In the genomic region with DNA sequence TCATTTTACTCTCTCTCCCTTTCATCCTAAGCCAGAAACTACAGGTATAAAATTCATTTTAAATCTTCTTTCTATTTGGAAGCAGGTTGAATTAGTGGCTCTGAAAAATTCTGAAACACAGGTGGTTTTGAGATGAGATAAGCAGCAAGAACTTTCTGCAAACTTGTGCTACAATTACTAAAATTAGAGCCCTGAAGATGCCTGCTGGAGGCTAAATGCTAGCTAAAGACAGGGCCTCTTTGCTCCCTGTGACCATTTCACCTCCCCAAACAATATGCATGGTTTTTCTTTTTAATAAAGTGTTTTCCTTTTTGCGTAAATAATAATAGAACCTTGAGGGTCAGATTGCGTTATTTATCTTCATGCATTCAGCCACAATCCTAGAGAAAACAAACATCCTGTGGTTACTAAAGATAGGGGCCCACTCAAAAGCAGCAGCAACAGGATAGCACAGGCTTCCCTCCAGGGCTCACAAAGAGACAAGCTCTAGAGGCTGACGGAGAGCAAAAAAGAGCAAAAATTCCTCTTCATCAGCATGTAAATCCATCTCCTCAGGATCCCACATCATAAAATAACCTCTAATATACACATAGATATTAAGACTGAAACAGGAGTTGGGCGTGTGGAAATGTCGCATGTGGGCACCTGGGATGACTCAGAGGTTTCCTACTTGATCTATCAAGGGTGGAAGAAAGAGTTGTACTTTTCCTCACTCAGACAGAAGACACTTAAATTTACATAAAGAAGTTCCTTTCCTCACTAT, we compare ENCODE assay signal across 8 cellular contexts. TPM values are rescaled to one million over a fixed set of nuclear protein-coding genes. Genes with fewer than 3 reads are reported as not detected.
A peak's percentile ranks its signal among the peaks of the same experiment; 100 is the strongest.
DNase-seq lines count a peak whose midpoint lies in the region; ATAC-seq, FAIRE-seq and TF ChIP-seq lines count a peak whose summit lies in the region.
"Had no signal": no experiment of that assay in that cellular context is flagged by ENCODE, and none has a peak within 500 bp of the region (broad histone marks: within the 10 kb centered on the region; RNA-seq: fewer than 3 reads in every experiment).

No MANE protein-coding gene starts in this region.

- POLR2A ChIA-PET in endothelial cell of umbilical vein (lab: Charles Lee): no interaction called here

- H3K27ac ChIP-seq in endothelial cell of umbilical vein (ENCODE audit: insufficient read depth, low read depth, low read length): peak overlapping the region; percentile 6

- peaks cover 7% of the 10 kb centered on the region for H3K9me3 Mint-ChIP-seq in type B pancreatic cell

- no TSS peak for BruUV-seq in endothelial cell of umbilical vein (replicated peaks; lab: Mats Ljungman, UMichigan)

- intact Hi-C loops in endothelial cell of umbilical vein (cut with micrococcal nuclease): no loop called here

- CTCF ChIA-PET in endothelial cell of umbilical vein (lab: Charles Lee): no interaction called here

- H3K4me3 Mint-ChIP-seq in type B pancreatic cell: no peak overlapping the region

- no peaks in the 10 kb centered on the region for H3K9me1 ChIP-seq in endothelial cell of umbilical vein (replicated peaks; ENCODE audit: control insufficient read depth, extremely low read depth, insufficient read depth, low read length)

- DNase-seq in NAMALWA (ENCODE audit: low spot score) (peak; percentile 51), endothelial cell of umbilical vein (ENCODE audit: low read depth, low spot score) (peak; percentile 40), superior temporal gyrus (ENCODE audit: extremely low spot score) (no peak), type B pancreatic cell (ENCODE audit: extremely low spot score, unreplicated experiment) (no peak)

- H3K4me1 Mint-ChIP-seq in type B pancreatic cell (ENCODE audit: unreplicated experiment): peaks cover 20% of the 10 kb centered on the region

- H3K27me3 Mint-ChIP-seq in type B pancreatic cell: no peaks in the 10 kb centered on the region

- FAIRE-seq in endothelial cell of umbilical vein (lab: Jason Lieb, UNC): no peak
- FAIRE-seq: keratinocyte had no signal

- no peaks in the 10 kb centered on the region for H3K79me2 ChIP-seq in endothelial cell of umbilical vein (ENCODE audit: control insufficient read depth, insufficient read depth, low read length)

- no peaks in the 10 kb centered on the region for H3K36me3 ChIP-seq in endothelial cell of umbilical vein (ENCODE audit: control insufficient read depth in 2 of 2, extremely low read depth in 1 of 2, insufficient read depth in 2 of 2, low read length in 2 of 2)

- no peaks in the 10 kb centered on the region for H3K36me3 Mint-ChIP-seq in type B pancreatic cell

- H3K27ac Mint-ChIP-seq in type B pancreatic cell: no peak overlapping the region

- dilution Hi-C loops in endothelial cell of umbilical vein (cut with MboI; ENCODE audit: extremely low pct_ligation_motif_present, low sequenced_read_pairs): no loop called here

- no peak overlapping the region for H2AFZ ChIP-seq in endothelial cell of umbilical vein (ENCODE audit: low read depth, low read length)

- H3K9ac ChIP-seq in endothelial cell of umbilical vein (replicated peaks; ENCODE audit: extremely low read depth, insufficient read depth, low read length): no peak overlapping the region

- peaks cover 20% of the 10 kb centered on the region for H3K4me1 ChIP-seq in endothelial cell of umbilical vein (ENCODE audit: control insufficient read depth, extremely low read depth, insufficient read depth, low read length)

- no peak for TF ChIP-seq POLR2A in endothelial cell of umbilical vein (IDR thresholded peaks at IDR 0.05; ENCODE audit: low read depth, low read length)

- no peaks in the 10 kb centered on the region for H4K20me1 ChIP-seq in endothelial cell of umbilical vein (replicated peaks; ENCODE audit: control insufficient read depth, extremely low read depth, insufficient read depth, low read length)

- TF ChIP-seq CTCF in endothelial cell of umbilical vein (IDR thresholded peaks at IDR 0.05; ENCODE audit: extremely low read depth in 1 of 2, insufficient read depth in 1 of 2, low read depth in 1 of 2, low read length in 2 of 2): no peak
- TF ChIP-seq CTCF in type B pancreatic cell (conservative IDR thresholded peaks at IDR 0.05): no peak

- peak overlapping the region; percentile 60 for H3K4me2 ChIP-seq in endothelial cell of umbilical vein (ENCODE audit: insufficient read depth, low read length)

- H3K4me3 ChIP-seq in endothelial cell of umbilical vein (replicated peaks in 1 of 3; ENCODE audit: insufficient read depth in 1 of 3, low read depth in 1 of 3, low read length in 3 of 3): peak overlapping the region in 1 of 3 experiments; percentile 10

- no peaks in the 10 kb centered on the region for H3K27me3 ChIP-seq in endothelial cell of umbilical vein (ENCODE audit: control insufficient read depth in 2 of 2, insufficient read depth in 2 of 2, low read length in 2 of 2)

- H3K9me3 ChIP-seq in endothelial cell of umbilical vein (replicated peaks; ENCODE audit: control insufficient read depth, insufficient read depth, low read length): no peaks in the 10 kb centered on the region

- ATAC-seq in GM18858 (IDR thresholded peaks at IDR 0.05; ENCODE audit: unreplicated experiment) (peak; percentile 44), GM21786 (IDR thresholded peaks at IDR 0.05; ENCODE audit: unreplicated experiment) (peak; percentile 47), HG03571 (IDR thresholded peaks at IDR 0.05; ENCODE audit: unreplicated experiment) (no peak)

TF ChIP-seq in endothelial cell of umbilical vein, 7 proteins besides CTCF, POLR2A, EP300 and RAD21:
- TF ChIP-seq MAX (IDR thresholded peaks at IDR 0.05; ENCODE audit: insufficient read depth, insufficient read length) (no peak), POLR2AphosphoS5 (IDR thresholded peaks at IDR 0.05; ENCODE audit: insufficient read depth, low read depth, low read length) (no peak), GATA2 (IDR thresholded peaks at IDR 0.05; ENCODE audit: insufficient read depth, insufficient read length, low read depth, low read length) (no peak), FOS (IDR thresholded peaks at IDR 0.05; ENCODE audit: borderline replicate concordance, insufficient read depth, low read length) (no peak), EZH2 (IDR thresholded peaks at IDR 0.05; ENCODE audit: borderline replicate concordance, low read depth, low read length, severe bottlenecking) (no peak), JUN (IDR thresholded peaks at IDR 0.05; ENCODE audit: borderline replicate concordance, insufficient read depth, insufficient read length, low read depth) (no peak), MYC (IDR thresholded peaks at IDR 0.05; ENCODE audit: low read depth, low read length) (no peak)

RNA-seq across cellular contexts. Expression of gene CP, which starts 26.5 kb away (rescaled TPM):
- total RNA-seq in endothelial cell of umbilical vein (not detected in 2 replicates), type B pancreatic cell (ENCODE audit: low replicate concordance) (4.0 and 7.4 TPM in 2 replicates)
- not detected in 2 replicates for polyA plus RNA-seq in endothelial cell of umbilical vein
- not detected in 2 replicates for polyA plus RNA-seq in endothelial cell of umbilical vein (2011; cell fraction: cytosol; rRNA removed)
- polyA plus RNA-seq in endothelial cell of umbilical vein (2011; cell fraction: nucleus; rRNA removed): not detected in 2 replicates
- not detected in 2 replicates for polyA plus RNA-seq in endothelial cell of umbilical vein (2012)
- not detected in 2 replicates for polyA minus RNA-seq in endothelial cell of umbilical vein
- not detected for polyA minus RNA-seq in endothelial cell of umbilical vein (2011; cell fraction: cytosol; rRNA and poly(A)+ RNA removed)
- 0.19 TPM in 1 of 2 replicates, not detected in the other for polyA minus RNA-seq in endothelial cell of umbilical vein (2011; cell fraction: nucleus; rRNA and poly(A)+ RNA removed)

Comparison
In these comparisons a context has a peak if more than half of its experiments do, and no peak if none do; other contexts are left out.
1. DNase-seq: peak in NAMALWA (single experiment) and endothelial cell of umbilical vein (single experiment); none in superior temporal gyrus (single experiment) and type B pancreatic cell (single experiment).